ENCODE assay signal across 1 cellular context in the genomic region with DNA sequence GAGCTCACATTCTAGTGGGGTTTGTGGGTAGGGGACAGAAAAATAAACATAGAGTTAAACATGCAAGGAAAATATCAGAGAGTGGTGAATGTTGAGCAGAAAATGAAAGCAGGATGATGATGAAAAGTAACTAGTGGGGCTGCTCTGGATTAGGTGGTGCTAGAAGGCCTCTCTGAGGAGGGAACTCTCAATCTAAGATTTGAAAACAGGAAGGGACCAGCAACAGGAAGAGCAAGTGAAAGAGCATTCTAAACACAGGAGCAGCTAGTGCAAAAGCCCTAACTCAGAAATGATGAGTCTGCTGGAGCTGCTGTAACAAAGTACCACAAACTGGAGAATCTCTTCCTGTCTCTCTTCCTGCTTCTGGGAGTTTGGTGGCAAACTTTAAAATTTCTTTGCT.
TF ChIP-seq lines count a peak whose summit lies in the region.

No MANE protein-coding gene starts in this region.

TF ChIP-seq in H1, 55 proteins besides CTCF, POLR2A, EP300 and RAD21:
- TF ChIP-seq, protein P1, sequence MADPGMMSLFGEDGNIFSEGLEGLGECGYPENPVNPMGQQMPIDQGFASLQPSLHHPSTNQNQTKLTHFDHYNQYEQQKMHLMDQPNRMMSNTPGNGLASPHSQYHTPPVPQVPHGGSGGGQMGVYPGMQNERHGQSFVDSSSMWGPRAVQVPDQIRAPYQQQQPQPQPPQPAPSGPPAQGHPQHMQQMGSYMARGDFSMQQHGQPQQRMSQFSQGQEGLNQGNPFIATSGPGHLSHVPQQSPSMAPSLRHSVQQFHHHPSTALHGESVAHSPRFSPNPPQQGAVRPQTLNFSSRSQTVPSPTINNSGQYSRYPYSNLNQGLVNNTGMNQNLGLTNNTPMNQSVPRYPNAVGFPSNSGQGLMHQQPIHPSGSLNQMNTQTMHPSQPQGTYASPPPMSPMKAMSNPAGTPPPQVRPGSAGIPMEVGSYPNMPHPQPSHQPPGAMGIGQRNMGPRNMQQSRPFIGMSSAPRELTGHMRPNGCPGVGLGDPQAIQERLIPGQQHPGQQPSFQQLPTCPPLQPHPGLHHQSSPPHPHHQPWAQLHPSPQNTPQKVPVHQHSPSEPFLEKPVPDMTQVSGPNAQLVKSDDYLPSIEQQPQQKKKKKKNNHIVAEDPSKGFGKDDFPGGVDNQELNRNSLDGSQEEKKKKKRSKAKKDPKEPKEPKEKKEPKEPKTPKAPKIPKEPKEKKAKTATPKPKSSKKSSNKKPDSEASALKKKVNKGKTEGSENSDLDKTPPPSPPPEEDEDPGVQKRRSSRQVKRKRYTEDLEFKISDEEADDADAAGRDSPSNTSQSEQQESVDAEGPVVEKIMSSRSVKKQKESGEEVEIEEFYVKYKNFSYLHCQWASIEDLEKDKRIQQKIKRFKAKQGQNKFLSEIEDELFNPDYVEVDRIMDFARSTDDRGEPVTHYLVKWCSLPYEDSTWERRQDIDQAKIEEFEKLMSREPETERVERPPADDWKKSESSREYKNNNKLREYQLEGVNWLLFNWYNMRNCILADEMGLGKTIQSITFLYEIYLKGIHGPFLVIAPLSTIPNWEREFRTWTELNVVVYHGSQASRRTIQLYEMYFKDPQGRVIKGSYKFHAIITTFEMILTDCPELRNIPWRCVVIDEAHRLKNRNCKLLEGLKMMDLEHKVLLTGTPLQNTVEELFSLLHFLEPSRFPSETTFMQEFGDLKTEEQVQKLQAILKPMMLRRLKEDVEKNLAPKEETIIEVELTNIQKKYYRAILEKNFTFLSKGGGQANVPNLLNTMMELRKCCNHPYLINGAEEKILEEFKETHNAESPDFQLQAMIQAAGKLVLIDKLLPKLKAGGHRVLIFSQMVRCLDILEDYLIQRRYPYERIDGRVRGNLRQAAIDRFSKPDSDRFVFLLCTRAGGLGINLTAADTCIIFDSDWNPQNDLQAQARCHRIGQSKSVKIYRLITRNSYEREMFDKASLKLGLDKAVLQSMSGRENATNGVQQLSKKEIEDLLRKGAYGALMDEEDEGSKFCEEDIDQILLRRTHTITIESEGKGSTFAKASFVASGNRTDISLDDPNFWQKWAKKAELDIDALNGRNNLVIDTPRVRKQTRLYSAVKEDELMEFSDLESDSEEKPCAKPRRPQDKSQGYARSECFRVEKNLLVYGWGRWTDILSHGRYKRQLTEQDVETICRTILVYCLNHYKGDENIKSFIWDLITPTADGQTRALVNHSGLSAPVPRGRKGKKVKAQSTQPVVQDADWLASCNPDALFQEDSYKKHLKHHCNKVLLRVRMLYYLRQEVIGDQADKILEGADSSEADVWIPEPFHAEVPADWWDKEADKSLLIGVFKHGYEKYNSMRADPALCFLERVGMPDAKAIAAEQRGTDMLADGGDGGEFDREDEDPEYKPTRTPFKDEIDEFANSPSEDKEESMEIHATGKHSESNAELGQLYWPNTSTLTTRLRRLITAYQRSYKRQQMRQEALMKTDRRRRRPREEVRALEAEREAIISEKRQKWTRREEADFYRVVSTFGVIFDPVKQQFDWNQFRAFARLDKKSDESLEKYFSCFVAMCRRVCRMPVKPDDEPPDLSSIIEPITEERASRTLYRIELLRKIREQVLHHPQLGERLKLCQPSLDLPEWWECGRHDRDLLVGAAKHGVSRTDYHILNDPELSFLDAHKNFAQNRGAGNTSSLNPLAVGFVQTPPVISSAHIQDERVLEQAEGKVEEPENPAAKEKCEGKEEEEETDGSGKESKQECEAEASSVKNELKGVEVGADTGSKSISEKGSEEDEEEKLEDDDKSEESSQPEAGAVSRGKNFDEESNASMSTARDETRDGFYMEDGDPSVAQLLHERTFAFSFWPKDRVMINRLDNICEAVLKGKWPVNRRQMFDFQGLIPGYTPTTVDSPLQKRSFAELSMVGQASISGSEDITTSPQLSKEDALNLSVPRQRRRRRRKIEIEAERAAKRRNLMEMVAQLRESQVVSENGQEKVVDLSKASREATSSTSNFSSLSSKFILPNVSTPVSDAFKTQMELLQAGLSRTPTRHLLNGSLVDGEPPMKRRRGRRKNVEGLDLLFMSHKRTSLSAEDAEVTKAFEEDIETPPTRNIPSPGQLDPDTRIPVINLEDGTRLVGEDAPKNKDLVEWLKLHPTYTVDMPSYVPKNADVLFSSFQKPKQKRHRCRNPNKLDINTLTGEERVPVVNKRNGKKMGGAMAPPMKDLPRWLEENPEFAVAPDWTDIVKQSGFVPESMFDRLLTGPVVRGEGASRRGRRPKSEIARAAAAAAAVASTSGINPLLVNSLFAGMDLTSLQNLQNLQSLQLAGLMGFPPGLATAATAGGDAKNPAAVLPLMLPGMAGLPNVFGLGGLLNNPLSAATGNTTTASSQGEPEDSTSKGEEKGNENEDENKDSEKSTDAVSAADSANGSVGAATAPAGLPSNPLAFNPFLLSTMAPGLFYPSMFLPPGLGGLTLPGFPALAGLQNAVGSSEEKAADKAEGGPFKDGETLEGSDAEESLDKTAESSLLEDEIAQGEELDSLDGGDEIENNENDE (IDR thresholded peaks at IDR 0.05; ENCODE audit: insufficient replicate concordance, low read length) = no peak
- no peak for TF ChIP-seq KDM5A (IDR thresholded peaks at IDR 0.05; ENCODE audit: low read length)
